In genomic region chr9:129617167-129617566, GRCh38 we compare ENCODE assay signal across 9 cellular contexts. TPM values are rescaled to one million over a fixed set of nuclear protein-coding genes. Genes with fewer than 3 reads are reported as not detected.
DNase-seq lines count a peak whose midpoint lies in the region; ATAC-seq and TF ChIP-seq lines count a peak whose summit lies in the region.
"Had no signal": no experiment of that assay in that cellular context is flagged by ENCODE, and none has a peak within 500 bp of the region (broad histone marks: within the 10 kb centered on the region; RNA-seq: fewer than 3 reads in every experiment).

No MANE protein-coding gene starts in this region.

- H3K4me1 Mint-ChIP-seq in Caco-2 (ENCODE audit: low read depth, unreplicated experiment), result no peaks in the 10 kb centered on the region

- H3K9me3 Mint-ChIP-seq in Caco-2 (ENCODE audit: unreplicated experiment), result peaks cover 9% of the 10 kb centered on the region

- CTCF ChIA-PET in Caco-2 (lab: Charles Lee), result interaction anchor here (1.0 kb wide), 1 partner anchor 478 kb away, joined by 3 read pairs; no protein-coding TSS in a partner anchor

- H3K9me3 ChIP-seq in Caco-2 (no peaks in the 10 kb centered on the region), vagina (no peaks in the 10 kb centered on the region)

- no peak for TF ChIP-seq POLR2A in vagina (IDR thresholded peaks at IDR 0.05)

- peak; percentile 16 to 46 for TF ChIP-seq CTCF in Caco-2 (IDR thresholded peaks at IDR 0.05; ENCODE audit: insufficient read depth in 1 of 2, low read depth in 1 of 2, low read length in 1 of 2, severe bottlenecking in 1 of 2, unreplicated experiment in 1 of 2)
- peak; percentile 58 for TF ChIP-seq CTCF in VCaP (conservative IDR thresholded peaks at IDR 0.05)
- no peak for TF ChIP-seq CTCF in vagina (IDR thresholded peaks at IDR 0.05)

- H3K36me3 Mint-ChIP-seq in Caco-2 (ENCODE audit: insufficient read depth, unreplicated experiment), result no peaks in the 10 kb centered on the region

- BruUV-seq in Caco-2 (replicated peaks; lab: Mats Ljungman, UMichigan), result no TSS peak

- H3K4me3 Mint-ChIP-seq in Caco-2 (ENCODE audit: unreplicated experiment), result no peak overlapping the region

- H3K27me3 ChIP-seq in Caco-2 (replicated peaks; ENCODE audit: control insufficient read depth, insufficient read depth, low read length), result no peaks in the 10 kb centered on the region
- H3K27me3 ChIP-seq in vagina, result no peaks in the 10 kb centered on the region

- peaks cover 3% of the 10 kb centered on the region for H3K27me3 Mint-ChIP-seq in Caco-2 (ENCODE audit: insufficient read depth, unreplicated experiment)

- no peaks in the 10 kb centered on the region for H3K36me3 ChIP-seq in Caco-2 (ENCODE audit: control insufficient read depth, insufficient read depth, low read length)
- H3K36me3 ChIP-seq in vagina, result no peaks in the 10 kb centered on the region

- intact Hi-C loops in Caco-2 (cut with micrococcal nuclease; ENCODE audit: unreplicated experiment), result loop anchor here (10.0 kb wide), 1 partner anchor 442 kb away; the partner anchor contains the start of gene IER5L
- intact Hi-C loops in left colon (cut with DNase I, micrococcal nuclease), result loop anchor here in 1 of 2 donors (10.0 kb wide), 1 partner anchor 122 kb away; no protein-coding TSS in a partner anchor
- intact Hi-C loops in vagina (cut with DNase I), result no loop called here

- POLR2A ChIA-PET in Caco-2 (lab: Charles Lee), result interaction anchor here (0.6 kb wide), 1 partner anchor 9 kb away, joined by 5 read pairs; the partner anchor contains the start of gene NTMT1

- H3K27ac Mint-ChIP-seq in Caco-2 (ENCODE audit: unreplicated experiment), result no peak overlapping the region

- H3K4me3 ChIP-seq in Caco-2 (ENCODE audit: low read depth, low read length), result no peak overlapping the region
- H3K4me3 ChIP-seq in vagina, result no peak overlapping the region

- H3K27ac ChIP-seq in VCaP (no peak overlapping the region), vagina (no peak overlapping the region)

- H3K4me1 ChIP-seq in Caco-2, result no peaks in the 10 kb centered on the region
- H3K4me1 ChIP-seq in vagina, result peaks cover 14% of the 10 kb centered on the region

- DNase-seq in Caco-2 (peak in 1 of 2 experiments; percentile 32), HCEC 1CT (peak; percentile 54), left colon (no peak), vagina (ENCODE audit: extremely low spot score in 2 of 2) (no peak), cortex of kidney (lab: John Stamatoyannopoulos, UW) (no peak), cerebellar nuclear complex (lab: John Stamatoyannopoulos, UW) (no peak)

- ATAC-seq in left colon (peak; percentile 34), GM21360 (IDR thresholded peaks at IDR 0.05; ENCODE audit: unreplicated experiment) (no peak)

RNA-seq across cellular contexts. Expression of gene C9orf50, which starts 3.7 kb away (rescaled TPM):
- total RNA-seq in Caco-2 (2022), result not detected in 2 replicates
- under 1 TPM in 1 of 2 donors, not detected in 1; 0.36 TPM for total RNA-seq in left colon
- total RNA-seq in vagina, result not detected
- total RNA-seq: posterior vena cava had no signal

RNA-seq across cellular contexts. Expression of gene NTMT1, which starts 8.8 kb away (rescaled TPM):
- total RNA-seq in Caco-2 (2022) (44.1 and 51.6 TPM in 2 replicates), left colon (10 to 100 TPM; 23.2 to 25.8 TPM), vagina (15.5 TPM)

RNA-seq across cellular contexts. Expression of gene ASB6, which starts 24.8 kb away (rescaled TPM):
- total RNA-seq in Caco-2 (2022) (17.4 and 18.1 TPM in 2 replicates), left colon (10 to 100 TPM; 17.5 to 18.3 TPM), vagina (18.9 TPM)

RNA-seq across cellular contexts. Expression of gene PRRX2, which starts 48.3 kb away (rescaled TPM):
- not detected in 2 replicates for total RNA-seq in Caco-2 (2022)
- 1 to 10 TPM in 1 of 2 donors, under 1 TPM in 1; 0.52 to 1.1 TPM for total RNA-seq in left colon
- total RNA-seq in vagina, result 43.7 TPM

Comparison
In these comparisons a context has a peak if more than half of its experiments do, and no peak if none do; other contexts are left out.
1. CTCF ChIP-seq: peak in Caco-2 (2 of 2) and VCaP (single experiment); none in vagina (0 of 3).